ENCODE assay signal across 8 cellular contexts in the genomic region with DNA sequence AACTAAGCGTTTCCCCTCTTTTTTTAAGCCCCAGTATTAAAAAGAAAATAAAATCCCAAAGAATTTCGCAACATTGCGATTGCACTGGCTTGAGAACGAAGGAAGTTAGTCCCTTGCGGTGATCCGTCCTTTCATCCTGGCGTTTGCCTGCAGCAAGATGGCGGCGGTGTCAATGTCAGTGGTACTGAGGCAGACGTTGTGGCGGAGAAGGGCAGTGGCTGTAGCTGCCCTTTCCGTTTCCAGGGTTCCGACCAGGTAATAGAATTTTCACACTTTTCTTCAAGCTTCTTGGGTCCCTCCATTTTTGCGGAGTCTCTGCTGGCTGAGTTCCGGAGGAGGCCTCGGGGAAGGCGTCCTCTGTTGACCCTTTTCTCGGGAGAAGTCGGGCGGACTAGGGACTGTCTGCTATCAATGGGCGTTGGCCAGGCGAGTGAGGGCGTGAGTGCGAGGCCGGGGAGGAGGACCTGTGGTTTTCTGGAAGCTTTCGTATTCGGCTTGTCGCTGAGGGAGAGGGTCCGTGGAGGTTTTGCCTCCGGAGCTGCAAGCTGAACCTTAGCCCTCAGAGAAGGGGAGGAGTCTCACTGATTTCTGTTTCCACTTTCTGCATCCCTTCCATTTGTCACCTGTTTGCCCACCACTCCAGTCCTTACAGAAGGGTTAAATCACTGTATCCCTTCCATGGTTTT. TPM values are rescaled to one million over a fixed set of nuclear protein-coding genes. Genes with fewer than 3 reads are reported as not detected.
DNase-seq lines count a peak whose midpoint lies in the region; ATAC-seq and TF ChIP-seq lines count a peak whose summit lies in the region.

Gene NDUFS4, plus strand, starts transcription at position 134 of the 686 bp plus-strand sequence. Its CDS starts 24 bp downstream, at position 158.

- peaks cover 28% of the 10 kb centered on the region for H3K4me1 ChIP-seq in CD4-positive, alpha-beta memory T cell (ENCODE audit: insufficient read depth, low read length)
- H3K4me1 ChIP-seq in endodermal cell (ENCODE audit: control insufficient read depth, insufficient read depth, low read length): peaks cover 5% of the 10 kb centered on the region
- no peaks in the 10 kb centered on the region for H3K4me1 ChIP-seq in mesendoderm (ENCODE audit: control insufficient read depth, low read depth, low read length)

- peaks cover 11 to 14% of the 10 kb centered on the region in 2 donors for H3K27me3 Mint-ChIP-seq in CD4-positive, alpha-beta memory T cell
- H3K27me3 Mint-ChIP-seq in endodermal cell (ENCODE audit: insufficient read depth): peaks cover 2% of the 10 kb centered on the region

- H3K9ac ChIP-seq in endodermal cell (ENCODE audit: extremely low read depth, low read length, poor library complexity, severe bottlenecking) (peak within 1 kb of the TSS; percentile 68), mesendoderm (ENCODE audit: low read length) (peak within 1 kb of the TSS; percentile 91)

- H4K5ac ChIP-seq in mesendoderm (ENCODE audit: low read length): no peak within 1 kb of the TSS

- no peak within 1 kb of the TSS for H2BK120ac ChIP-seq in mesendoderm (ENCODE audit: low read depth, low read length)

- no peak within 1 kb of the TSS for H4K8ac ChIP-seq in mesendoderm (ENCODE audit: low read depth, low read length)

- peak; percentile 69 to 75 (median 71) for DNase-seq in CD4-positive, alpha-beta memory T cell
- peak; percentile 50 for DNase-seq in HPDE6-E6E7 (ENCODE audit: extremely low spot score)
- peak; percentile 71 to 84 for DNase-seq in NOMO-1 (lab: John Stamatoyannopoulos, UW; ENCODE audit: unreplicated experiment in 2 of 2)
- DNase-seq in activated CD8-positive, alpha-beta memory T cell treated with anti-CD3 and anti-CD28 coated beads for 48 hours (ENCODE audit: low read depth in 2 of 3, low spot score in 2 of 3): peak; percentile 46 to 59 (median 52)
- DNase-seq in endodermal cell: peak; percentile 94
- DNase-seq in mesendoderm: peak; percentile 94
- peak; percentile 58 for DNase-seq in stimulated activated CD8-positive, alpha-beta memory T cell treated with anti-CD3 and anti-CD28 coated beads, Interleukin-15, amount 100 ng/mL, for 1 hour (ENCODE audit: low read depth)

- no peak within 1 kb of the TSS for H2BK15ac ChIP-seq in mesendoderm (replicated peaks; ENCODE audit: low read depth)

- peaks cover 5% of the 10 kb centered on the region for H3K79me1 ChIP-seq in mesendoderm (ENCODE audit: low read length)

- H3K27me3 ChIP-seq in CD4-positive, alpha-beta memory T cell (ENCODE audit: insufficient read depth, low read length): peaks cover 9% of the 10 kb centered on the region
- no peaks in the 10 kb centered on the region for H3K27me3 ChIP-seq in endodermal cell (ENCODE audit: control insufficient read depth, insufficient read depth, low read length, poor library complexity, severe bottlenecking)
- no peaks in the 10 kb centered on the region for H3K27me3 ChIP-seq in mesendoderm (ENCODE audit: insufficient read depth, low read length, poor library complexity)

- CTCF ChIA-PET in CD4-positive, alpha-beta memory T cell (lab: Charles Lee; ENCODE audit: partially characterized antibody): interaction anchor here (0.5 to 1.0 kb wide), 2 partner anchors 80 to 750 kb away, joined by 3 read pairs; partner anchors contain the start of gene ARL15

- H3K36me3 ChIP-seq in CD4-positive, alpha-beta memory T cell (ENCODE audit: insufficient read depth, low read length): no peaks in the 10 kb centered on the region
- H3K36me3 ChIP-seq in endodermal cell (ENCODE audit: control insufficient read depth, insufficient read depth, low read length) (peaks cover 8% of the 10 kb centered on the region), mesendoderm (ENCODE audit: control insufficient read depth, insufficient read depth, low read length) (no peaks in the 10 kb centered on the region)

- peak within 1 kb of the TSS; percentile 90 to 98 (median 96) for H3K27ac Mint-ChIP-seq in CD4-positive, alpha-beta memory T cell
- H3K27ac Mint-ChIP-seq in endodermal cell: peak within 1 kb of the TSS; percentile 98

- peaks cover 0 to 11% (median 4%) of the 10 kb centered on the region in 8 donors for H3K9me3 Mint-ChIP-seq in CD4-positive, alpha-beta memory T cell
- H3K9me3 Mint-ChIP-seq in endodermal cell: peaks cover 16% of the 10 kb centered on the region

- peak within 1 kb of the TSS; percentile 85 to 91 for H3K4me3 ChIP-seq in CD4-positive, alpha-beta memory T cell (ENCODE audit: low read length in 2 of 2)
- H3K4me3 ChIP-seq in endodermal cell (ENCODE audit: low read length) (peak within 1 kb of the TSS; percentile 91), mesendoderm (ENCODE audit: low read length) (peak within 1 kb of the TSS; percentile 85)

- 0 to 1% methylated on average over 20 to 30 of the region's 30 CpGs for WGBS in endodermal cell (ENCODE audit: insufficient coverage in 1 of 2, insufficient read length in 1 of 2), 2 experiments
- WGBS in mesendoderm (ENCODE audit: extremely low coverage, insufficient coverage, low lambda C conversion rate): no CpG with 5 or more reads among the region's 30 CpGs

- no peak within 1 kb of the TSS for H3K18ac ChIP-seq in mesendoderm (ENCODE audit: low read length)

- no peak within 1 kb of the TSS for H3K4ac ChIP-seq in mesendoderm (ENCODE audit: low read depth, low read length)

- H3K79me2 ChIP-seq in mesendoderm (ENCODE audit: control insufficient read depth, insufficient read depth, low read length): peaks cover 27% of the 10 kb centered on the region

- H2BK5ac ChIP-seq in mesendoderm (ENCODE audit: low read length): peak within 1 kb of the TSS; percentile 46

- peaks cover 22 to 54% (median 41%) of the 10 kb centered on the region in 4 donors for H3K4me1 Mint-ChIP-seq in CD4-positive, alpha-beta memory T cell
- peaks cover 16% of the 10 kb centered on the region for H3K4me1 Mint-ChIP-seq in endodermal cell

- H2AK5ac ChIP-seq in mesendoderm (ENCODE audit: low read length): no peak within 1 kb of the TSS

- H3K4me3 Mint-ChIP-seq in CD4-positive, alpha-beta memory T cell: peak within 1 kb of the TSS; percentile 97 to 100 (median 99)
- peak within 1 kb of the TSS; percentile 97 for H3K4me3 Mint-ChIP-seq in endodermal cell

- peaks cover 5 to 8% of the 10 kb centered on the region in 2 donors for H3K36me3 Mint-ChIP-seq in CD4-positive, alpha-beta memory T cell
- H3K36me3 Mint-ChIP-seq in endodermal cell (ENCODE audit: low read depth): peaks cover 8% of the 10 kb centered on the region

- intact Hi-C loops in CD4-positive, alpha-beta memory T cell (cut with micrococcal nuclease): loop anchor here (5.0 kb wide), 1 partner anchor 78 kb away; the partner anchor contains the start of gene FST

- H3K56ac ChIP-seq in mesendoderm (ENCODE audit: low read length): peak within 1 kb of the TSS; percentile 93

- H3K9me3 ChIP-seq in CD4-positive, alpha-beta memory T cell (ENCODE audit: control insufficient read depth in 1 of 2, low read length in 2 of 2): no peaks in the 10 kb centered on the region
- peaks cover 13% of the 10 kb centered on the region for H3K9me3 ChIP-seq in endodermal cell (ENCODE audit: control insufficient read depth, low read length)

- POLR2A ChIA-PET in CD4-positive, alpha-beta memory T cell (lab: Charles Lee; ENCODE audit: partially characterized antibody): no interaction called here

- peak within 1 kb of the TSS; percentile 65 for H3K4me2 ChIP-seq in mesendoderm (ENCODE audit: low read length)

- H3K27ac ChIP-seq in CD4-positive, alpha-beta memory T cell (ENCODE audit: low read depth, low read length): peak within 1 kb of the TSS; percentile 68
- H3K27ac ChIP-seq in endodermal cell (ENCODE audit: low read depth, low read length): peak within 1 kb of the TSS; percentile 76
- peak within 1 kb of the TSS; percentile 76 for H3K27ac ChIP-seq in mesendoderm (ENCODE audit: low read depth, low read length)

- TF ChIP-seq CTCF in endodermal cell (conservative IDR thresholded peaks at IDR 0.05): no peak

- no peak within 1 kb of the TSS for H3K23ac ChIP-seq in mesendoderm (ENCODE audit: low read length)

- peak; percentile 88 for ATAC-seq in GM19463 (IDR thresholded peaks at IDR 0.05; ENCODE audit: unreplicated experiment)

RNA-seq across cellular contexts. Expression of gene NDUFS4, which starts in this region (rescaled TPM):
- 10 to 100 TPM; 23.6 to 32.5 TPM for total RNA-seq in CD4-positive, alpha-beta memory T cell
- 100 to 1,000 TPM in 1 of 2 donors, 10 to 100 TPM in 1; 96.5 to 113 TPM for polyA plus RNA-seq in CD4-positive, alpha-beta memory T cell
- total RNA-seq in endodermal cell: 10 to 100 TPM; 55.0 to 88.3 TPM
- polyA plus RNA-seq in endodermal cell (2013, experiment 1 of 2): 169 TPM
- 161 TPM for polyA plus RNA-seq in endodermal cell (2013, experiment 2 of 2)
- polyA plus RNA-seq in mesendoderm (2013, experiment 1 of 2): 88.4 TPM
- 87.5 TPM for polyA plus RNA-seq in mesendoderm (2013, experiment 2 of 2)

Comparison
In these comparisons a context has a peak if more than half of its experiments do, and no peak if none do; other contexts are left out.
1. Peak in every context shown above with its lines: DNase-seq, ATAC-seq, H3K4me3 ChIP-seq and H3K27ac ChIP-seq.